ENCODE assay signal across 14 cellular contexts in genomic region chr22:20868225-20868944, GRCh38. TPM values are rescaled to one million over a fixed set of nuclear protein-coding genes. Genes with fewer than 3 reads are reported as not detected.
DNase-seq lines count a peak whose midpoint lies in the region; ATAC-seq and TF ChIP-seq lines count a peak whose summit lies in the region.
"Had no signal": no experiment of that assay in that cellular context is flagged by ENCODE, and none has a peak within 500 bp of the region (broad histone marks: within the 10 kb centered on the region; RNA-seq: fewer than 3 reads in every experiment).

No MANE protein-coding gene starts in this region.

- peaks cover 22% of the 10 kb centered on the region for H3K4me1 Mint-ChIP-seq in glutamatergic neuron (ENCODE audit: low read depth, unreplicated experiment)

- no peaks in the 10 kb centered on the region for H3K9me3 ChIP-seq in AG04450 (ENCODE audit: control insufficient read depth, insufficient read depth, low read length)
- no peaks in the 10 kb centered on the region for H3K9me3 ChIP-seq in MM.1S (replicated peaks; ENCODE audit: insufficient read depth, low read length)
- H3K9me3 ChIP-seq in trophoblast cell (ENCODE audit: insufficient read depth, low read depth, low read length), result no peaks in the 10 kb centered on the region

- H4K91ac ChIP-seq in trophoblast cell (ENCODE audit: low read depth, low read length), result no peak overlapping the region

- no peaks in the 10 kb centered on the region for H3K79me1 ChIP-seq in trophoblast cell (ENCODE audit: low read length)

- no peak overlapping the region for H2BK5ac ChIP-seq in trophoblast cell (ENCODE audit: low read depth, low read length, poor library complexity)

- H3F3A ChIP-seq in MM.1S (ENCODE audit: insufficient read depth, low read length), result peaks cover 18% of the 10 kb centered on the region; the same call in 1 of the 2 replicates

- peak overlapping the region; percentile 66 for H3K18ac ChIP-seq in trophoblast cell (ENCODE audit: low read length)

- CTCF ChIA-PET in AG04450 (lab: Charles Lee), result interaction anchor here (0.7 to 4.7 kb wide), 5 partner anchors 17 to 85 kb away, joined by 3 to 39 read pairs (median 3); no protein-coding TSS in a partner anchor

- peaks cover 26% of the 10 kb centered on the region for H3K4me1 ChIP-seq in MM.1S (ENCODE audit: low read length)
- peaks cover 21 to 25% of the 10 kb centered on the region in 2 experiments for H3K4me1 ChIP-seq in trophoblast cell (ENCODE audit: control insufficient read depth in 1 of 2, insufficient read depth in 2 of 2, low read length in 2 of 2)

- no peak overlapping the region for H4K12ac ChIP-seq in trophoblast cell (ENCODE audit: low read depth, low read length)

- peaks cover 3% of the 10 kb centered on the region for H3K27me3 Mint-ChIP-seq in glutamatergic neuron (ENCODE audit: unreplicated experiment)
- H3K27me3 Mint-ChIP-seq: activated T-helper 17 cell treated with anti-CD3 and anti-CD28 coated beads, Interleukin-2, amount 50 U/mL, for 72 hours had no signal

- peak overlapping the region; percentile 88; the same call in 1 of the 2 replicates for H3K4me2 ChIP-seq in MM.1S (ENCODE audit: low read depth, low read length)
- H3K4me2 ChIP-seq in trophoblast cell (ENCODE audit: low read length), result no peak overlapping the region

- TF ChIP-seq CTCF in AG04450 (IDR thresholded peaks at IDR 0.05; ENCODE audit: low read depth, low read length), result no peak
- TF ChIP-seq CTCF in MM.1S (IDR thresholded peaks at IDR 0.05; ENCODE audit: low read length), result no peak
- TF ChIP-seq CTCF in glutamatergic neuron (IDR thresholded peaks at IDR 0.05; ENCODE audit: partially characterized antibody, unreplicated experiment), result no peak

- DNase-seq in AG04450 (ENCODE audit: low read depth, low spot score), result peak; percentile 41
- DNase-seq in MM.1S, result no peak
- DNase-seq in glutamatergic neuron, result peak; percentile 46
- no peak for DNase-seq in trophoblast cell
- no peak for DNase-seq in stimulated activated CD4-positive, alpha-beta T cell treated with anti-CD3 and anti-CD28 coated beads, Interleukin-2, amount 100 ng/mL, for 24 hours
- DNase-seq in AG20443 (ENCODE audit: low spot score), result no peak
- DNase-seq: activated CD4-positive, alpha-beta T cell treated with anti-CD3 and anti-CD28 coated beads for 48 hours; head of caudate nucleus; NCI-H1417 treated with DMSO at 0.1 percent for 48 hours had no signal

- peaks cover 3% of the 10 kb centered on the region for H3K9me3 Mint-ChIP-seq in glutamatergic neuron (ENCODE audit: unreplicated experiment)
- H3K9me3 Mint-ChIP-seq: activated T-helper 17 cell treated with anti-CD3 and anti-CD28 coated beads, Interleukin-2, amount 50 U/mL, for 72 hours; T-helper 1 cell treated with Interleukin-12 subunit alpha and Interleukin-12 subunit beta and Interleukin-4 antibody, amounts not matched to agents 30 μg/mL and 1 μg/mL, for 36 hours had no signal

- no peak overlapping the region for H2BK12ac ChIP-seq in trophoblast cell (ENCODE audit: low read length)

- peak overlapping the region; percentile 58 for H3K4me3 Mint-ChIP-seq in glutamatergic neuron (ENCODE audit: unreplicated experiment)
- H3K4me3 Mint-ChIP-seq: T-helper 1 cell treated with Interleukin-12 subunit alpha and Interleukin-12 subunit beta and Interleukin-4 antibody, amounts not matched to agents 30 μg/mL and 1 μg/mL, for 36 hours had no signal

- no peaks in the 10 kb centered on the region for H4K20me1 ChIP-seq in MM.1S (ENCODE audit: insufficient read depth, low read length)

- H3K23ac ChIP-seq in trophoblast cell (ENCODE audit: low read length), result no peak overlapping the region

- H4K8ac ChIP-seq in trophoblast cell (ENCODE audit: low read depth, low read length), result no peak overlapping the region

- H3K27ac Mint-ChIP-seq in glutamatergic neuron (ENCODE audit: unreplicated experiment), result peak overlapping the region; percentile 95

- H3K14ac ChIP-seq in trophoblast cell (ENCODE audit: low read length), result no peak overlapping the region

- H3K27me3 ChIP-seq in AG04450 (ENCODE audit: control insufficient read depth, insufficient read depth, low read length), result no peaks in the 10 kb centered on the region
- no peaks in the 10 kb centered on the region for H3K27me3 ChIP-seq in MM.1S (replicated peaks; ENCODE audit: insufficient read depth, low read length)
- H3K27me3 ChIP-seq in trophoblast cell (ENCODE audit: insufficient read depth, low read length), result no peaks in the 10 kb centered on the region

- ATAC-seq in HG02884 (IDR thresholded peaks at IDR 0.05; ENCODE audit: unreplicated experiment), result no peak
- ATAC-seq in GM21619 (IDR thresholded peaks at IDR 0.05; ENCODE audit: unreplicated experiment), result no peak

- H3K79me2 ChIP-seq in MM.1S (ENCODE audit: low read length) (peaks cover 30% of the 10 kb centered on the region), trophoblast cell (ENCODE audit: control insufficient read depth, insufficient read depth, low read length, poor library complexity) (no peaks in the 10 kb centered on the region)

- no peaks in the 10 kb centered on the region for H3K9me2 ChIP-seq in MM.1S (replicated peaks; ENCODE audit: insufficient read depth, low read length)

- no peaks in the 10 kb centered on the region for H3K36me3 ChIP-seq in MM.1S (replicated peaks; ENCODE audit: insufficient read depth, low read length)
- H3K36me3 ChIP-seq in trophoblast cell (ENCODE audit: control insufficient read depth in 1 of 2, insufficient read depth in 2 of 2, low read length in 2 of 2), result peaks cover 10 to 19% of the 10 kb centered on the region in 2 experiments

- no peaks in the 10 kb centered on the region for H3K36me3 Mint-ChIP-seq in glutamatergic neuron (ENCODE audit: unreplicated experiment)

- H2AFZ ChIP-seq in MM.1S (ENCODE audit: low read length) (no peak overlapping the region), trophoblast cell (ENCODE audit: insufficient read depth, low read length, poor library complexity) (no peak overlapping the region)

- H3K9ac ChIP-seq in MM.1S (ENCODE audit: low read length), result peak overlapping the region; percentile 63; the same call in 1 of the 2 replicates
- H3K9ac ChIP-seq in trophoblast cell (ENCODE audit: low read length), result peak overlapping the region; percentile 23

- H2BK120ac ChIP-seq in trophoblast cell (ENCODE audit: insufficient read depth, low read length, poor library complexity), result no peak overlapping the region

- no peak overlapping the region for H3K4me3 ChIP-seq in AG04450 (ENCODE audit: low read depth, low read length)
- no peak overlapping the region for H3K4me3 ChIP-seq in MM.1S (ENCODE audit: low read length)
- H3K4me3 ChIP-seq in trophoblast cell (ENCODE audit: low read depth, low read length), result no peak overlapping the region
- H3K4me3 ChIP-seq: lung had no signal

- no peak overlapping the region for H3K4ac ChIP-seq in trophoblast cell (ENCODE audit: low read depth, low read length)

- POLR2A ChIA-PET in AG04450 (lab: Yijun Ruan, JAX), result interaction anchor here (0.6 to 1.8 kb wide), 3 partner anchors 10 to 49 kb away, joined by 4 to 5 read pairs (median 4); partner anchors contain the start of genes PI4KA and SNAP29

- WGBS in trophoblast cell (ENCODE audit: extremely low coverage, insufficient coverage, insufficient read length), result no CpG with 5 or more reads among the region's 5 CpGs

- no peak overlapping the region for H2AK5ac ChIP-seq in trophoblast cell (ENCODE audit: low read length)

- peak overlapping the region; percentile 39 for H3K27ac ChIP-seq in AG04450 (ENCODE audit: low read depth, low read length)
- peak overlapping the region; percentile 85; the same call in 1 of the 2 replicates for H3K27ac ChIP-seq in MM.1S (ENCODE audit: low read length)
- H3K27ac ChIP-seq in trophoblast cell (ENCODE audit: low read depth, low read length), result no peak overlapping the region

RNA-seq across cellular contexts. Expression of gene SNAP29, which starts 9.6 kb away (rescaled TPM):
- 41.4 and 45.5 TPM in 2 replicates for polyA plus RNA-seq in AG04450 (2011; rRNA removed)
- polyA minus RNA-seq in AG04450 (2011; rRNA and poly(A)+ RNA removed), result 19.5 and 20.0 TPM in 2 replicates
- 22.9 TPM for total RNA-seq in glutamatergic neuron (ENCODE audit: unreplicated experiment)
- polyA plus RNA-seq in trophoblast cell (2013), result 42.7 and 45.7 TPM in 2 replicates

RNA-seq across cellular contexts. Expression of gene PI4KA, which starts 9.8 kb away (rescaled TPM):
- 27.5 and 35.8 TPM in 2 replicates for polyA plus RNA-seq in AG04450 (2011; rRNA removed)
- 48.5 and 59.0 TPM in 2 replicates for polyA minus RNA-seq in AG04450 (2011; rRNA and poly(A)+ RNA removed)
- total RNA-seq in glutamatergic neuron (ENCODE audit: unreplicated experiment), result 165 TPM
- polyA plus RNA-seq in trophoblast cell (2013), result 29.7 and 32.4 TPM in 2 replicates

RNA-seq across cellular contexts. Expression of gene CRKL, which starts 48.8 kb away (rescaled TPM):
- 24.1 and 25.4 TPM in 2 replicates for polyA plus RNA-seq in AG04450 (2011; rRNA removed)
- polyA minus RNA-seq in AG04450 (2011; rRNA and poly(A)+ RNA removed), result 36.2 and 40.1 TPM in 2 replicates
- total RNA-seq in glutamatergic neuron (ENCODE audit: unreplicated experiment), result 59.6 TPM
- polyA plus RNA-seq in trophoblast cell (2013), result 43.3 and 44.5 TPM in 2 replicates

Comparison
In these comparisons a context has a peak if more than half of its experiments do, and no peak if none do; other contexts are left out.
1. DNase-seq: peak in AG04450 (single experiment) and glutamatergic neuron (single experiment); none in MM.1S (single experiment), trophoblast cell (0 of 2), stimulated activated CD4-positive, alpha-beta T cell treated with anti-CD3 and anti-CD28 coated beads, Interleukin-2, amount 100 ng/mL, for 24 hours (0 of 2) and AG20443 (single experiment).